ENCODE assay signal across 8 cellular contexts in the genomic region with DNA sequence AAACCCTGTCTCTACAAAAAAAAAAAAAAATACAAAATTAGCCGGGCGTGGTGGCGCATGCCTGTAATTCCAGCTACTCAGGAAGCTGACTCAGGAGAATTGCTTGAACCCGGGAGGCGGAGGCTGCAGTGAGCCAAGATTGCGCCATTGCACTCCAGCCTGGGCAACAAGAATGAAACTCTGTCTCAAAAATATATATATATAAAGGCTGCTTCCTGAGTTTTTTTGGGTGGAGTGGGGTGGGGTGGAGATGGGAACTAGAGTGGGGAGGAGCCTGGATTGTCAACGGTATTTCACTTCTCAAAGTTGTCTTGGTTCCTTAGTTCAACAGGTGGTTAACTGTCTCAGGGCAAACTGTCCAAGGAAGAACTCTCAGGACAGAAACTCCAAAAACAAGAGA. TPM values are rescaled to one million over a fixed set of nuclear protein-coding genes. Genes with fewer than 3 reads are reported as not detected.
DNase-seq lines count a peak whose midpoint lies in the region; ATAC-seq and TF ChIP-seq lines count a peak whose summit lies in the region.
"Not testable (repeated sequence)": the region's sequence is repeated elsewhere in the genome, so short reads cannot be mapped to it uniquely, and the experiment has no call there.

No MANE protein-coding gene starts in this region.

- TF ChIP-seq CTCF in RWPE1 (conservative IDR thresholded peaks at IDR 0.05; ENCODE audit: low read depth); endodermal cell (conservative IDR thresholded peaks at IDR 0.05); left ventricle myocardium inferior (IDR thresholded peaks at IDR 0.05; ENCODE audit: borderline replicate concordance); natural killer cell (IDR thresholded peaks at IDR 0.05); upper lobe of left lung (IDR thresholded peaks at IDR 0.05): not testable (repeated sequence)

- peak overlapping the region; percentile 90 for H3K27ac ChIP-seq in RWPE1
- not testable (repeated sequence) for H3K27ac ChIP-seq in endodermal cell (ENCODE audit: low read depth, low read length)
- peak overlapping the region; percentile 33 for H3K27ac ChIP-seq in left ventricle myocardium inferior (replicated peaks)
- peak overlapping the region in 3 of 4 donors; percentile 7 to 64 (median 53) for H3K27ac ChIP-seq in upper lobe of left lung

- TF ChIP-seq EP300 in upper lobe of left lung (IDR thresholded peaks at IDR 0.05), result not testable (repeated sequence)

- H3K4me1 ChIP-seq in endodermal cell (ENCODE audit: control insufficient read depth, insufficient read depth, low read length), result not testable (repeated sequence)
- H3K4me1 ChIP-seq in left ventricle myocardium inferior (peaks cover 99% of the 10 kb centered on the region), upper lobe of left lung (peaks cover 52 to 65% (median 58%) of the 10 kb centered on the region in 4 donors)

- peak; percentile 65 for DNase-seq in EH (ENCODE audit: low read depth)
- DNase-seq in Kasumi-1 (lab: John Stamatoyannopoulos, UW), result peak; percentile 40 to 66
- peak; percentile 47 for DNase-seq in RWPE1 (ENCODE audit: low spot score)
- not testable (repeated sequence) for DNase-seq in activated naive CD4-positive, alpha-beta T cell treated with anti-CD3 and anti-CD28 coated beads, Interleukin-2, amount 10 ng/mL, durations not matched to agents 7 days and 5 days; endodermal cell; left ventricle myocardium inferior; natural killer cell
- peak in 1 of 2 donors; percentile 45 for DNase-seq in upper lobe of left lung

- 96 to 100% methylated on average over 1 to 7 of the region's 7 CpGs for WGBS in endodermal cell (ENCODE audit: insufficient coverage in 1 of 2, insufficient read length in 1 of 2), 2 experiments
- WGBS in upper lobe of left lung, 2 donors, result 21 to 39% methylated on average over 7 of the region's 7 CpGs

- H3K9me3 ChIP-seq in endodermal cell (ENCODE audit: control insufficient read depth, low read length); left ventricle myocardium inferior (replicated peaks); upper lobe of left lung: not testable (repeated sequence)

- intact Hi-C loops in left ventricle myocardium inferior (cut with micrococcal nuclease); natural killer cell (cut with micrococcal nuclease): not testable (repeated sequence)

- POLR2A ChIA-PET in RWPE1 (lab: Yijun Ruan, JAX; ENCODE audit: low non-redundant PET), result not testable (repeated sequence)

- H3K9me3 Mint-ChIP-seq in activated naive CD4-positive, alpha-beta T cell treated with anti-CD3 and anti-CD28 coated beads, Interleukin-2, amount 10 ng/mL, durations not matched to agents 7 days and 5 days; endodermal cell; natural killer cell: not testable (repeated sequence)

- not testable (repeated sequence) for ATAC-seq in natural killer cell
- peak in 1 of 2 donors; percentile 70 for ATAC-seq in upper lobe of left lung (ENCODE audit: low FRiP score in 2 of 2)

- CTCF ChIA-PET in RWPE1 (lab: Yijun Ruan, JAX), result not testable (repeated sequence)
- CTCF ChIA-PET in activated naive CD4-positive, alpha-beta T cell treated with anti-CD3 and anti-CD28 coated beads, Interleukin-2, amount 10 ng/mL, durations not matched to agents 7 days and 5 days (lab: Charles Lee), result interaction anchor here (1.8 to 2.5 kb wide), 2 partner anchors 10 to 48 kb away, joined by 5 read pairs; a partner anchor contains a TSS

- not testable (repeated sequence) for H3K4me3 ChIP-seq in endodermal cell (ENCODE audit: low read length); left ventricle myocardium inferior; upper lobe of left lung

- not testable (repeated sequence) for H3K4me3 Mint-ChIP-seq in activated naive CD4-positive, alpha-beta T cell treated with anti-CD3 and anti-CD28 coated beads, Interleukin-2, amount 10 ng/mL, durations not matched to agents 7 days and 5 days; endodermal cell
- H3K4me3 Mint-ChIP-seq in natural killer cell, result peak overlapping the region; percentile 15

- peak overlapping the region; percentile 2 for H3K27ac Mint-ChIP-seq in activated naive CD4-positive, alpha-beta T cell treated with anti-CD3 and anti-CD28 coated beads, Interleukin-2, amount 10 ng/mL, durations not matched to agents 7 days and 5 days
- peak overlapping the region; percentile 58 for H3K27ac Mint-ChIP-seq in endodermal cell
- peak overlapping the region; percentile 39 to 44 for H3K27ac Mint-ChIP-seq in natural killer cell

- not testable (repeated sequence) for H3K27me3 Mint-ChIP-seq in activated naive CD4-positive, alpha-beta T cell treated with anti-CD3 and anti-CD28 coated beads, Interleukin-2, amount 10 ng/mL, durations not matched to agents 7 days and 5 days; endodermal cell (ENCODE audit: insufficient read depth); natural killer cell (ENCODE audit: low read depth in 2 of 2)

- H3K27me3 ChIP-seq in endodermal cell (ENCODE audit: control insufficient read depth, insufficient read depth, low read length, poor library complexity, severe bottlenecking); left ventricle myocardium inferior (ENCODE audit: low read depth); upper lobe of left lung: not testable (repeated sequence)

- H3K36me3 Mint-ChIP-seq in activated naive CD4-positive, alpha-beta T cell treated with anti-CD3 and anti-CD28 coated beads, Interleukin-2, amount 10 ng/mL, durations not matched to agents 7 days and 5 days, result peaks cover 31% of the 10 kb centered on the region
- peaks cover 31% of the 10 kb centered on the region for H3K36me3 Mint-ChIP-seq in endodermal cell (ENCODE audit: low read depth)
- not testable (repeated sequence) for H3K36me3 Mint-ChIP-seq in natural killer cell

- H3K9ac ChIP-seq in endodermal cell (ENCODE audit: extremely low read depth, low read length, poor library complexity, severe bottlenecking), result not testable (repeated sequence)

- peaks cover 29% of the 10 kb centered on the region for H3K36me3 ChIP-seq in endodermal cell (ENCODE audit: control insufficient read depth, insufficient read depth, low read length)
- H3K36me3 ChIP-seq in left ventricle myocardium inferior, result not testable (repeated sequence)
- peaks cover 0 to 12% (median 0%) of the 10 kb centered on the region in 4 donors for H3K36me3 ChIP-seq in upper lobe of left lung

- TF ChIP-seq POLR2A in upper lobe of left lung (IDR thresholded peaks at IDR 0.05), result not testable (repeated sequence)

- peaks cover 41% of the 10 kb centered on the region for H3K4me1 Mint-ChIP-seq in activated naive CD4-positive, alpha-beta T cell treated with anti-CD3 and anti-CD28 coated beads, Interleukin-2, amount 10 ng/mL, durations not matched to agents 7 days and 5 days
- H3K4me1 Mint-ChIP-seq in endodermal cell (peaks cover 21% of the 10 kb centered on the region), natural killer cell (peaks cover 54 to 60% of the 10 kb centered on the region in 2 donors)

RNA-seq across cellular contexts. Expression of a gene that starts 6.9 kb away (rescaled TPM):
- total RNA-seq in endodermal cell (100 to 1,000 TPM; 112 to 116 TPM), left ventricle myocardium inferior (71.2 TPM), natural killer cell (100 to 1,000 TPM; 123 to 159 (median 149) TPM), upper lobe of left lung (100 to 1,000 TPM in 1 of 6 donors, 10 to 100 TPM in 5; 53.2 to 109 (median 73.5) TPM)
- 90.7 TPM for polyA plus RNA-seq in endodermal cell (2013, experiment 1 of 2)
- 88.3 TPM for polyA plus RNA-seq in endodermal cell (2013, experiment 2 of 2)

RNA-seq across cellular contexts. Expression of a gene that starts 9.6 kb away (rescaled TPM):
- 10 to 100 TPM; 48.0 to 51.2 TPM for total RNA-seq in endodermal cell
- polyA plus RNA-seq in endodermal cell (2013, experiment 1 of 2), result 58.2 TPM
- polyA plus RNA-seq in endodermal cell (2013, experiment 2 of 2), result 53.7 TPM
- total RNA-seq in left ventricle myocardium inferior, result 50.9 TPM
- total RNA-seq in natural killer cell, result 10 to 100 TPM; 17.5 to 20.9 (median 19.3) TPM
- 10 to 100 TPM; 27.2 to 36.6 (median 31.0) TPM for total RNA-seq in upper lobe of left lung

RNA-seq across cellular contexts. Expression of a gene that starts 40.1 kb away (rescaled TPM):
- 1 to 10 TPM; 1.7 to 2.9 TPM for total RNA-seq in endodermal cell
- polyA plus RNA-seq in endodermal cell (2013, experiment 1 of 2), result 2.2 TPM
- 2.2 TPM for polyA plus RNA-seq in endodermal cell (2013, experiment 2 of 2)
- total RNA-seq in left ventricle myocardium inferior, result 0.63 TPM
- under 1 TPM; 0.25 to 0.28 (median 0.26) TPM for total RNA-seq in natural killer cell
- 1 to 10 TPM; 1.1 to 5.2 (median 2.3) TPM for total RNA-seq in upper lobe of left lung

RNA-seq across cellular contexts. Expression of a gene that starts 43.7 kb away (rescaled TPM):
- total RNA-seq in endodermal cell (10 to 100 TPM; 64.3 to 79.6 TPM), left ventricle myocardium inferior (24.9 TPM), natural killer cell (10 to 100 TPM; 32.4 to 44.8 (median 38.2) TPM), upper lobe of left lung (10 to 100 TPM; 33.4 to 62.3 (median 45.3) TPM)
- 57.7 TPM for polyA plus RNA-seq in endodermal cell (2013, experiment 1 of 2)
- polyA plus RNA-seq in endodermal cell (2013, experiment 2 of 2), result 55.6 TPM

Comparison
In these comparisons a context has a peak if more than half of its experiments do, and no peak if none do; other contexts are left out.
1. H3K27ac Mint-ChIP-seq: peak in every context shown above with its lines; median percentile 58 in endodermal cell; 42 in natural killer cell; 2 in activated naive CD4-positive, alpha-beta T cell treated with anti-CD3 and anti-CD28 coated beads, Interleukin-2, amount 10 ng/mL, durations not matched to agents 7 days and 5 days.